1 cellular context compared by ENCODE assay signal in genomic region chr19:44304659-44305193, GRCh38.
A peak's percentile ranks its signal among the peaks of the same experiment; 100 is the strongest.
TF ChIP-seq lines count a peak whose summit lies in the region.

Gene ZNF235 (minus strand): TSS chr19:44305025. CDS start chr19:44303404, 1,621 bp downstream.

TF ChIP-seq in HEK293, 187 proteins besides CTCF, POLR2A, EP300 and RAD21 (continued from another document and continues in another):
- TF ChIP-seq PATZ1 (tag by site-specific recombination; IDR thresholded peaks at IDR 0.05) (peak; percentile 44; the same call in 1 of the 2 replicates), ZNF776 (tag by site-specific recombination; IDR thresholded peaks at IDR 0.05; ENCODE audit: borderline replicate concordance) (no peak), ZNF621 (tag by site-specific recombination; IDR thresholded peaks at IDR 0.05) (no peak), ZNF76 (tag by site-specific recombination; IDR thresholded peaks at IDR 0.05; ENCODE audit: borderline replicate concordance, low read depth) (peak; percentile 96), KLF10 (tag by site-specific recombination; IDR thresholded peaks at IDR 0.05) (no peak), GLIS1 (tag by site-specific recombination; IDR thresholded peaks at IDR 0.05) (peak; percentile 90), KLF1 (tag by site-specific recombination; IDR thresholded peaks at IDR 0.05) (peak; percentile 32; the same call in 1 of the 2 replicates), EGR2 (tag by site-specific recombination; IDR thresholded peaks at IDR 0.05; ENCODE audit: low read depth) (peak; percentile 56), ZBTB17 (tag by site-specific recombination; IDR thresholded peaks at IDR 0.05) (peak; percentile 87), TSHZ1 (tag by site-specific recombination; IDR thresholded peaks at IDR 0.05; ENCODE audit: borderline replicate concordance) (no peak), ZNF660 (tag by site-specific recombination; IDR thresholded peaks at IDR 0.05) (0 out of 2 replicates have a peak, but pooled peaks have one; percentile 63), ZNF518A (tag by site-specific recombination; conservative IDR thresholded peaks at IDR 0.05; ENCODE audit: low read depth) (peak; percentile 67), ZBTB21 (tag by site-specific recombination; IDR thresholded peaks at IDR 0.05) (no peak), ZBTB11 (tag by site-specific recombination; conservative IDR thresholded peaks at IDR 0.05; ENCODE audit: low read depth) (peak; percentile 92), ZNF692 (tag by site-specific recombination; IDR thresholded peaks at IDR 0.05) (peak; percentile 65), ZNF600 (tag by site-specific recombination; IDR thresholded peaks at IDR 0.05) (peak; percentile 29; the same call in 1 of the 2 replicates), SP3 (tag by site-specific recombination; IDR thresholded peaks at IDR 0.05) (peak; percentile 56), ZNF449 (tag by site-specific recombination; IDR thresholded peaks at IDR 0.05) (peak; percentile 73; the same call in 1 of the 2 replicates), ZNF221 (tag by site-specific recombination; IDR thresholded peaks at IDR 0.05; ENCODE audit: borderline replicate concordance) (no peak), ZIC2 (tag by site-specific recombination; IDR thresholded peaks at IDR 0.05) (no peak), AEBP2 (tag by site-specific recombination; IDR thresholded peaks at IDR 0.05; ENCODE audit: borderline replicate concordance) (no peak), ZEB2 (tag by site-specific recombination; IDR thresholded peaks at IDR 0.05) (0 out of 2 replicates have a peak, but pooled peaks have one; percentile 22), ZFHX2 (tag by site-specific recombination; conservative IDR thresholded peaks at IDR 0.05) (peak; percentile 76), ZNF266 (tag by site-specific recombination; IDR thresholded peaks at IDR 0.05; ENCODE audit: low read depth) (no peak), GLIS2 (tag by site-specific recombination; IDR thresholded peaks at IDR 0.05) (peak; percentile 85), IKZF3 (tag by site-specific recombination; IDR thresholded peaks at IDR 0.05) (peak; percentile 55), ZNF560 (tag by site-specific recombination; IDR thresholded peaks at IDR 0.05; ENCODE audit: borderline replicate concordance) (no peak), ZBTB48 (tag by site-specific recombination; IDR thresholded peaks at IDR 0.05) (peak; percentile 72), ZBTB44 (tag by site-specific recombination; IDR thresholded peaks at IDR 0.05) (0 out of 2 replicates have a peak, but pooled peaks have one; percentile 12), ZNF140 (tag by site-specific recombination; IDR thresholded peaks at IDR 0.05) (no peak), ZBTB20 (tag by site-specific recombination; IDR thresholded peaks at IDR 0.05) (peak; percentile 91; the same call in 1 of the 2 replicates), ZNF704 (tag by site-specific recombination; IDR thresholded peaks at IDR 0.05) (no peak), ZNF843 (tag by site-specific recombination; IDR thresholded peaks at IDR 0.05) (0 out of 2 replicates have a peak, but pooled peaks have one; percentile 42)
